ENCODE assay signal across 15 cellular contexts in genomic region chr2:46384457-46384815, GRCh38.
DNase-seq lines count a peak whose midpoint lies in the region; ATAC-seq and TF ChIP-seq lines count a peak whose summit lies in the region.
"Had no signal": no experiment of that assay in that cellular context is flagged by ENCODE, and none has a peak within 500 bp of the region (broad histone marks: within the 10 kb centered on the region; RNA-seq: fewer than 3 reads in every experiment).

No MANE protein-coding gene starts in this region.

- peak overlapping the region; percentile 7 for H3K27ac Mint-ChIP-seq in activated T-cell treated with anti-CD3 and anti-CD28 coated beads, Interleukin-2, amount 50 U/mL, for 72 hours
- no peak overlapping the region for H3K27ac Mint-ChIP-seq in endothelial cell (ENCODE audit: unreplicated experiment)
- no peak overlapping the region for H3K27ac Mint-ChIP-seq in activated naive CD4-positive, alpha-beta T cell treated with anti-CD3 and anti-CD28 coated beads, Interleukin-2, amount 10 ng/mL, durations not matched to agents 7 days and 5 days
- H3K27ac Mint-ChIP-seq: B cell; CD4-positive, alpha-beta T cell had no signal

- ATAC-seq in activated T-cell treated with anti-CD3 and anti-CD28 coated beads, Interleukin-2, amount 50 U/mL, for 72 hours (replicated peaks in 1 of 2) = no peak
- no peak for ATAC-seq in GM19023 (IDR thresholded peaks at IDR 0.05; ENCODE audit: unreplicated experiment)

- H3K9me3 Mint-ChIP-seq in activated T-cell treated with anti-CD3 and anti-CD28 coated beads, Interleukin-2, amount 50 U/mL, for 72 hours = no peaks in the 10 kb centered on the region
- no peaks in the 10 kb centered on the region for H3K9me3 Mint-ChIP-seq in endothelial cell (ENCODE audit: unreplicated experiment)
- H3K9me3 Mint-ChIP-seq in activated naive CD4-positive, alpha-beta T cell treated with anti-CD3 and anti-CD28 coated beads, Interleukin-2, amount 10 ng/mL, durations not matched to agents 7 days and 5 days = no peaks in the 10 kb centered on the region
- H3K9me3 Mint-ChIP-seq: CD4-positive, alpha-beta T cell had no signal

- POLR2A ChIA-PET in RWPE1 (lab: Yijun Ruan, JAX; ENCODE audit: low non-redundant PET) = no interaction called here

- peak overlapping the region; percentile 62 for H3K27ac ChIP-seq in RWPE1

- TF ChIP-seq CTCF in RWPE1 (conservative IDR thresholded peaks at IDR 0.05; ENCODE audit: low read depth) = no peak
- no peak for TF ChIP-seq CTCF in endothelial cell (IDR thresholded peaks at IDR 0.05; ENCODE audit: unreplicated experiment)

- H3K36me3 Mint-ChIP-seq in activated T-cell treated with anti-CD3 and anti-CD28 coated beads, Interleukin-2, amount 50 U/mL, for 72 hours (ENCODE audit: insufficient read depth in 2 of 2) = peaks cover 0 to 1% of the 10 kb centered on the region in 2 donors
- peaks cover 65% of the 10 kb centered on the region for H3K36me3 Mint-ChIP-seq in endothelial cell (ENCODE audit: low read depth, unreplicated experiment)
- peaks cover 2% of the 10 kb centered on the region for H3K36me3 Mint-ChIP-seq in activated naive CD4-positive, alpha-beta T cell treated with anti-CD3 and anti-CD28 coated beads, Interleukin-2, amount 10 ng/mL, durations not matched to agents 7 days and 5 days

- H3K4me1 Mint-ChIP-seq in activated T-cell treated with anti-CD3 and anti-CD28 coated beads, Interleukin-2, amount 50 U/mL, for 72 hours (ENCODE audit: low read depth) = no peaks in the 10 kb centered on the region
- peaks cover 5% of the 10 kb centered on the region for H3K4me1 Mint-ChIP-seq in endothelial cell (ENCODE audit: unreplicated experiment)
- H3K4me1 Mint-ChIP-seq in activated naive CD4-positive, alpha-beta T cell treated with anti-CD3 and anti-CD28 coated beads, Interleukin-2, amount 10 ng/mL, durations not matched to agents 7 days and 5 days = peaks cover 2% of the 10 kb centered on the region
- H3K4me1 Mint-ChIP-seq: B cell had no signal

- no peak for DNase-seq in activated T-cell treated with anti-CD3 and anti-CD28 coated beads, Interleukin-2, amount 50 U/mL, for 72 hours
- DNase-seq in activated T-cell treated with anti-CD3 and anti-CD28 coated beads for 4 hours = no peak
- no peak for DNase-seq in RWPE1 (ENCODE audit: low spot score)
- DNase-seq in endothelial cell (ENCODE audit: low spot score) = no peak
- DNase-seq in stimulated activated CD8-positive, alpha-beta memory T cell treated with anti-CD3 and anti-CD28 coated beads, Interleukin-4, amount 100 ng/mL, for 48 hours = peak; percentile 14
- no peak for DNase-seq in DMS153 (lab: John Stamatoyannopoulos, UW)
- DNase-seq in activated naive CD4-positive, alpha-beta T cell treated with anti-CD3 and anti-CD28 coated beads, Interleukin-2, amount 10 ng/mL, durations not matched to agents 7 days and 5 days = no peak
- DNase-seq: C1 segment of cervical spinal cord; Calu3; CD4-positive, alpha-beta T cell; DMS 273 treated with DMSO at 0.1 percent for 48 hours; DMS79; GOT3 had no signal

- CTCF ChIA-PET in RWPE1 (lab: Yijun Ruan, JAX) = no interaction called here
- CTCF ChIA-PET in activated naive CD4-positive, alpha-beta T cell treated with anti-CD3 and anti-CD28 coated beads, Interleukin-2, amount 10 ng/mL, durations not matched to agents 7 days and 5 days (lab: Charles Lee) = interaction anchor here (1.8 kb wide), 1 partner anchor 15 kb away, joined by 4 read pairs; no protein-coding TSS in a partner anchor

- H3K27me3 Mint-ChIP-seq in activated T-cell treated with anti-CD3 and anti-CD28 coated beads, Interleukin-2, amount 50 U/mL, for 72 hours (ENCODE audit: low read depth) = no peaks in the 10 kb centered on the region
- H3K27me3 Mint-ChIP-seq in endothelial cell (ENCODE audit: unreplicated experiment) = peaks cover 26% of the 10 kb centered on the region
- H3K27me3 Mint-ChIP-seq in activated naive CD4-positive, alpha-beta T cell treated with anti-CD3 and anti-CD28 coated beads, Interleukin-2, amount 10 ng/mL, durations not matched to agents 7 days and 5 days = peaks cover 7% of the 10 kb centered on the region
- H3K27me3 Mint-ChIP-seq: CD4-positive, alpha-beta T cell had no signal

- no peak overlapping the region for H3K4me3 Mint-ChIP-seq in activated T-cell treated with anti-CD3 and anti-CD28 coated beads, Interleukin-2, amount 50 U/mL, for 72 hours
- peak overlapping the region; percentile 77 for H3K4me3 Mint-ChIP-seq in endothelial cell (ENCODE audit: unreplicated experiment)
- H3K4me3 Mint-ChIP-seq in activated naive CD4-positive, alpha-beta T cell treated with anti-CD3 and anti-CD28 coated beads, Interleukin-2, amount 10 ng/mL, durations not matched to agents 7 days and 5 days = no peak overlapping the region
- H3K4me3 Mint-ChIP-seq: B cell; CD4-positive, alpha-beta T cell had no signal
